In the genomic region with DNA sequence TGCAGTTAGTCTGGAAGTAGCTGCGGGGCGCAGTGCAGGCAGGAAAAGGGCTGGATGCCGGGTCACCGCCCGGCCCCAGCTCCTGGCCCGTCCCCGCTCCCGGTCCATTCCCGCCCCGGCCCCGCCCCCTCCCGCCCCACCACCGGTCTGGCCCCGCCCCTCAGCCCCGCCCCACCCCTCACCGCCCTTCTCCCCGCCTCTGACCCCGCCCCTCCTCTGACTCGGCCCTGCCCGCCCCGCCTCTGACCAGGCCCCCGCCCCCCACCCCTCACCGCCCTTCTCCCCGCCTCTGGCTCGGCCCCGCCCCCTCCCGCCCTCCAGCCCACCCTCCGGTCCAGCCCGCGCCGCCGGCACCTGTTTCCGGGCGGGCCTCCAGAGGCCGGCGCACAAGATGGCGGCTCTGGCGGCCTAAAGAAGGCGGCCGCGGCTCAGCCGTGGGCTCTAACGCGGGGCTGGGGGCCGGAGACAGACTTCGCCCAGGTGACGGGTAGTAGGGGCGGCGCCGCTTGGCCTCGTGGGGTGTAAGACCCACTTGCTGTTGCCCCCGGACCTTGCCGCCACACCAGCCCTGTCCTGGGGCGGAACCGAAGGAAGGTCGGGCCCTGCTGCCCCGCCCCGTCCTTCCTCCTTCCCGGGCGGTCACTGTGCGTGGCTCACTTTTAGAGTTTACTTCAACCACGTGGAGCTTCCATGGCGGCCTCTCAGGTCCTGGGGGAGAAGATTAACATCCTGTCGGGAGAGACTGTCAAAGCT, we compare ENCODE assay signal across 8 cellular contexts. TPM values are rescaled to one million over a fixed set of nuclear protein-coding genes. Genes with fewer than 3 reads are reported as not detected.
DNase-seq lines count a peak whose midpoint lies in the region; ATAC-seq and TF ChIP-seq lines count a peak whose summit lies in the region.

A gene with protein sequence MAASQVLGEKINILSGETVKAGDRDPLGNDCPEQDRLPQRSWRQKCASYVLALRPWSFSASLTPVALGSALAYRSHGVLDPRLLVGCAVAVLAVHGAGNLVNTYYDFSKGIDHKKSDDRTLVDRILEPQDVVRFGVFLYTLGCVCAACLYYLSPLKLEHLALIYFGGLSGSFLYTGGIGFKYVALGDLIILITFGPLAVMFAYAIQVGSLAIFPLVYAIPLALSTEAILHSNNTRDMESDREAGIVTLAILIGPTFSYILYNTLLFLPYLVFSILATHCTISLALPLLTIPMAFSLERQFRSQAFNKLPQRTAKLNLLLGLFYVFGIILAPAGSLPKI (plus strand): TSS at position 357 of the 753 bp plus-strand sequence. CDS start 334 bp downstream, at position 691.

- CTCF ChIA-PET in activated B cell treated with CpG ODN at 0.5 μM for 24 hours (lab: Charles Lee) = no interaction called here

- no peaks in the 10 kb centered on the region for H3K9me3 Mint-ChIP-seq in activated B cell treated with CpG ODN at 0.5 μM for 24 hours

- peak; percentile 60 for ATAC-seq in GM18870 (IDR thresholded peaks at IDR 0.05; ENCODE audit: unreplicated experiment)
- ATAC-seq in HG03103 (IDR thresholded peaks at IDR 0.05; ENCODE audit: low read depth, unreplicated experiment) = peak; percentile 74
- peak; percentile 86 for ATAC-seq in activated B cell treated with CpG ODN at 0.5 μM for 24 hours (ENCODE audit: low read depth)

- H3K4me3 ChIP-seq in cardiac fibroblast (replicated peaks in 1 of 2; ENCODE audit: low read depth in 2 of 2, low read length in 2 of 2) = peak within 1 kb of the TSS; percentile 86

- peak within 1 kb of the TSS; percentile 93 for H3K4me3 Mint-ChIP-seq in activated B cell treated with CpG ODN at 0.5 μM for 24 hours

- H3K36me3 Mint-ChIP-seq in activated B cell treated with CpG ODN at 0.5 μM for 24 hours (ENCODE audit: low read depth) = peaks cover 21% of the 10 kb centered on the region

- TF ChIP-seq CTCF in activated B cell treated with CpG ODN at 0.5 μM for 24 hours (IDR thresholded peaks at IDR 0.05) (no peak), cardiac fibroblast (IDR thresholded peaks at IDR 0.05; ENCODE audit: low read depth, low read length) (peak; percentile 28)

- POLR2A ChIA-PET in activated B cell treated with CpG ODN at 0.5 μM for 24 hours (lab: Charles Lee) = interaction anchor here (0.6 to 3.5 kb wide), 9 partner anchors 10 to 636 kb away, joined by 3 to 79 read pairs (median 7); partner anchors contain the start of genes CLCN6, EXOSC10, MTOR and TARDBP

- intact Hi-C loops in activated B cell treated with CpG ODN at 0.5 μM for 24 hours (cut with micrococcal nuclease) = loop anchor here (1.0 to 2.0 kb wide), 5 partner anchors 8 to 636 kb away; partner anchors contain the start of genes CLCN6, MAD2L2 and MTOR

- no peaks in the 10 kb centered on the region for H3K27me3 Mint-ChIP-seq in activated B cell treated with CpG ODN at 0.5 μM for 24 hours

- peak; percentile 97 for DNase-seq in AG08395 (ENCODE audit: low spot score)
- DNase-seq in NCI-H2227 (lab: John Stamatoyannopoulos, UW; ENCODE audit: unreplicated experiment) = peak; percentile 92
- DNase-seq in activated B cell treated with CpG ODN at 0.5 μM for 24 hours = peak; percentile 80
- peak; percentile 89 to 93 for DNase-seq in cardiac fibroblast (ENCODE audit: low read depth in 2 of 2)
- peak; percentile 89 for DNase-seq in iris pigment epithelial cell (ENCODE audit: low read depth)
- peak; percentile 75 to 76 for DNase-seq in stimulated activated CD4-positive, alpha-beta T cell treated with anti-CD3 and anti-CD28 coated beads, Interleukin-12 subunit alpha, Interleukin-12 subunit beta, amount 100 ng/mL, for 24 hours (ENCODE audit: low read depth in 2 of 2)

- H3K27ac Mint-ChIP-seq in activated B cell treated with CpG ODN at 0.5 μM for 24 hours = peak within 1 kb of the TSS; percentile 96

- peaks cover 35% of the 10 kb centered on the region for H3K4me1 Mint-ChIP-seq in activated B cell treated with CpG ODN at 0.5 μM for 24 hours

RNA-seq across cellular contexts. Expression of the gene that starts here (rescaled TPM):
- total RNA-seq in activated B cell treated with CpG ODN at 0.5 μM for 24 hours = 23.3 and 27.8 TPM in 2 replicates

Comparison
In these comparisons a context has a peak if more than half of its experiments do, and no peak if none do; other contexts are left out.
1. Peak in every context shown above with its lines: DNase-seq, ATAC-seq and H3K4me3 ChIP-seq.